Comparison of ENCODE assay signal across 21 cellular contexts in genomic region chr11:113907681-113908080, GRCh38. TPM values are rescaled to one million over a fixed set of nuclear protein-coding genes. Genes with fewer than 3 reads are reported as not detected.
DNase-seq lines count a peak whose midpoint lies in the region; ATAC-seq and TF ChIP-seq lines count a peak whose summit lies in the region.
"Had no signal": no experiment of that assay in that cellular context is flagged by ENCODE, and none has a peak within 500 bp of the region (broad histone marks: within the 10 kb centered on the region; RNA-seq: fewer than 3 reads in every experiment).

No MANE protein-coding gene starts in this region.

- no peak for TF ChIP-seq RAD21 in SK-N-SH (IDR thresholded peaks at IDR 0.05; ENCODE audit: low read length)

- no peak overlapping the region for H2AFZ ChIP-seq in SK-N-SH (ENCODE audit: low read depth)

- H3K27ac ChIP-seq in SK-N-SH (ENCODE audit: low read depth in 2 of 2, low read length in 1 of 2): no peak overlapping the region
- H3K27ac ChIP-seq: KMS-11 had no signal

- peak overlapping the region; percentile 16 to 42 for H3K27ac Mint-ChIP-seq in natural killer cell treated with Interleukin-12 subunit alpha and Interleukin-12 subunit beta and Interleukin-15 and Interleukin-18, amount 100 ng/mL, for 72 hours
- H3K27ac Mint-ChIP-seq in natural killer cell (no peak overlapping the region), memory B cell (peak overlapping the region; percentile 39), progenitor cell of endocrine pancreas (no peak overlapping the region)
- H3K27ac Mint-ChIP-seq in activated T-helper 17 cell treated with anti-CD3 and anti-CD28 coated beads, Interleukin-2, amount 50 U/mL, for 72 hours: peak overlapping the region; percentile 27
- H3K27ac Mint-ChIP-seq in activated CD4-positive, alpha-beta memory T cell treated with anti-CD3 and anti-CD28 coated beads, Interleukin-2, amount 10 ng/mL, durations not matched to agents 7 days and 5 days: no peak overlapping the region
- H3K27ac Mint-ChIP-seq: CD4-positive, CD25-positive, alpha-beta regulatory T cell had no signal

- POLR2A ChIA-PET in SK-N-SH (lab: Yijun Ruan, JAX): no interaction called here
- POLR2A ChIA-PET in activated CD4-positive, alpha-beta memory T cell treated with anti-CD3 and anti-CD28 coated beads, Interleukin-2, amount 10 ng/mL, durations not matched to agents 7 days and 5 days (lab: Charles Lee): no interaction called here

- H3K79me2 ChIP-seq in SK-N-SH (ENCODE audit: insufficient read depth): no peaks in the 10 kb centered on the region

- H3K4me1 Mint-ChIP-seq in natural killer cell treated with Interleukin-12 subunit alpha and Interleukin-12 subunit beta and Interleukin-15 and Interleukin-18, amount 100 ng/mL, for 72 hours (ENCODE audit: low read depth in 2 of 2): peaks cover 0 to 10% of the 10 kb centered on the region in 2 donors
- no peaks in the 10 kb centered on the region for H3K4me1 Mint-ChIP-seq in natural killer cell
- peaks cover 8% of the 10 kb centered on the region for H3K4me1 Mint-ChIP-seq in activated T-helper 17 cell treated with anti-CD3 and anti-CD28 coated beads, Interleukin-2, amount 50 U/mL, for 72 hours
- H3K4me1 Mint-ChIP-seq in memory B cell: peaks cover 8% of the 10 kb centered on the region
- H3K4me1 Mint-ChIP-seq in activated CD4-positive, alpha-beta memory T cell treated with anti-CD3 and anti-CD28 coated beads, Interleukin-2, amount 10 ng/mL, durations not matched to agents 7 days and 5 days: no peaks in the 10 kb centered on the region
- peaks cover 23% of the 10 kb centered on the region for H3K4me1 Mint-ChIP-seq in progenitor cell of endocrine pancreas (ENCODE audit: low read depth)
- H3K4me1 Mint-ChIP-seq: CD4-positive, CD25-positive, alpha-beta regulatory T cell had no signal

- H3K9me3 ChIP-seq in SK-N-SH: no peaks in the 10 kb centered on the region

- no peaks in the 10 kb centered on the region for H4K20me1 ChIP-seq in SK-N-SH (ENCODE audit: insufficient read depth)

- peak overlapping the region; percentile 67 for H3K4me3 Mint-ChIP-seq in natural killer cell treated with Interleukin-12 subunit alpha and Interleukin-12 subunit beta and Interleukin-15 and Interleukin-18, amount 100 ng/mL, for 72 hours
- H3K4me3 Mint-ChIP-seq in natural killer cell: no peak overlapping the region
- no peak overlapping the region for H3K4me3 Mint-ChIP-seq in activated T-helper 17 cell treated with anti-CD3 and anti-CD28 coated beads, Interleukin-2, amount 50 U/mL, for 72 hours
- peak overlapping the region; percentile 28 for H3K4me3 Mint-ChIP-seq in memory B cell
- H3K4me3 Mint-ChIP-seq in activated CD4-positive, alpha-beta memory T cell treated with anti-CD3 and anti-CD28 coated beads, Interleukin-2, amount 10 ng/mL, durations not matched to agents 7 days and 5 days: no peak overlapping the region
- no peak overlapping the region for H3K4me3 Mint-ChIP-seq in progenitor cell of endocrine pancreas (ENCODE audit: low read depth)
- H3K4me3 Mint-ChIP-seq: CD4-positive, CD25-positive, alpha-beta regulatory T cell had no signal

- peaks cover 10 to 24% of the 10 kb centered on the region in 2 donors for H3K27me3 Mint-ChIP-seq in natural killer cell treated with Interleukin-12 subunit alpha and Interleukin-12 subunit beta and Interleukin-15 and Interleukin-18, amount 100 ng/mL, for 72 hours
- H3K27me3 Mint-ChIP-seq in natural killer cell (ENCODE audit: low read depth in 2 of 2): peaks cover 27 to 54% of the 10 kb centered on the region in 2 donors
- peaks cover 13% of the 10 kb centered on the region for H3K27me3 Mint-ChIP-seq in activated T-helper 17 cell treated with anti-CD3 and anti-CD28 coated beads, Interleukin-2, amount 50 U/mL, for 72 hours
- H3K27me3 Mint-ChIP-seq in memory B cell: peaks cover 2% of the 10 kb centered on the region
- H3K27me3 Mint-ChIP-seq in activated CD4-positive, alpha-beta memory T cell treated with anti-CD3 and anti-CD28 coated beads, Interleukin-2, amount 10 ng/mL, durations not matched to agents 7 days and 5 days: peaks cover 24% of the 10 kb centered on the region
- peaks cover 40% of the 10 kb centered on the region for H3K27me3 Mint-ChIP-seq in progenitor cell of endocrine pancreas

- no peaks in the 10 kb centered on the region; the same call in 1 of the 2 replicates for H3K27me3 ChIP-seq in SK-N-SH (ENCODE audit: insufficient read depth)

- H3K9me2 ChIP-seq in SK-N-SH: no peaks in the 10 kb centered on the region

- no peak for DNase-seq in natural killer cell treated with Interleukin-12 subunit alpha and Interleukin-12 subunit beta and Interleukin-15 and Interleukin-18, amount 100 ng/mL, for 72 hours (ENCODE audit: low spot score)
- DNase-seq in natural killer cell: no peak
- no peak for DNase-seq in memory B cell (ENCODE audit: low spot score in 2 of 2)
- no peak for DNase-seq in SK-N-SH
- DNase-seq in activated CD4-positive, alpha-beta memory T cell treated with anti-CD3 and anti-CD28 coated beads, Interleukin-2, amount 10 ng/mL, durations not matched to agents 7 days and 5 days: no peak
- no peak for DNase-seq in progenitor cell of endocrine pancreas (ENCODE audit: low spot score, unreplicated experiment)
- no peak for DNase-seq in GOT3 (lab: John Stamatoyannopoulos, UW)
- DNase-seq: 8988T; ACHN; CD4-positive, CD25-positive, alpha-beta regulatory T cell; IMR-90; NCI-H1048; NCI-H1436; NCI-H187 treated with DMSO at 0.1 percent for 48 hours; NCI-H524; PC-3 had no signal

- intact Hi-C loops in natural killer cell (cut with micrococcal nuclease): no loop called here

- no peaks in the 10 kb centered on the region for H3F3A ChIP-seq in SK-N-SH (replicated peaks; ENCODE audit: insufficient read depth)

- no peak overlapping the region for H3K9ac ChIP-seq in SK-N-SH
- H3K9ac ChIP-seq: KMS-11 had no signal

- CTCF ChIA-PET in SK-N-SH (lab: Yijun Ruan, JAX): interaction anchor here (1.2 to 6.4 kb wide), 5 partner anchors 10 to 354 kb away, joined by 3 to 61 read pairs (median 17); no protein-coding TSS in a partner anchor
- CTCF ChIA-PET in activated CD4-positive, alpha-beta memory T cell treated with anti-CD3 and anti-CD28 coated beads, Interleukin-2, amount 10 ng/mL, durations not matched to agents 7 days and 5 days (lab: Charles Lee): interaction anchor here (1.5 to 3.5 kb wide), 2 partner anchors 9 to 12 kb away, joined by 5 to 17 read pairs; no protein-coding TSS in a partner anchor

- H3K4me3 ChIP-seq in SK-N-SH (ENCODE audit: low read depth in 2 of 2, low read length in 1 of 2): no peak overlapping the region
- H3K4me3 ChIP-seq: GM12878 had no signal

- H3K36me3 ChIP-seq in SK-N-SH (replicated peaks in 1 of 2; ENCODE audit: control insufficient read depth in 1 of 2, insufficient read depth in 2 of 2, low read length in 1 of 2): no peaks in the 10 kb centered on the region

- H3K4me1 ChIP-seq in SK-N-SH (ENCODE audit: control insufficient read depth in 1 of 2, insufficient read depth in 2 of 2, low read depth in 1 of 2, low read length in 1 of 2): no peaks in the 10 kb centered on the region; a peak in 2 of 4 replicates

- H3K36me3 Mint-ChIP-seq in natural killer cell treated with Interleukin-12 subunit alpha and Interleukin-12 subunit beta and Interleukin-15 and Interleukin-18, amount 100 ng/mL, for 72 hours: no peaks in the 10 kb centered on the region
- H3K36me3 Mint-ChIP-seq in natural killer cell (no peaks in the 10 kb centered on the region), memory B cell (no peaks in the 10 kb centered on the region), progenitor cell of endocrine pancreas (ENCODE audit: insufficient read depth) (no peaks in the 10 kb centered on the region)
- H3K36me3 Mint-ChIP-seq in activated T-helper 17 cell treated with anti-CD3 and anti-CD28 coated beads, Interleukin-2, amount 50 U/mL, for 72 hours (ENCODE audit: low read depth): no peaks in the 10 kb centered on the region
- H3K36me3 Mint-ChIP-seq in activated CD4-positive, alpha-beta memory T cell treated with anti-CD3 and anti-CD28 coated beads, Interleukin-2, amount 10 ng/mL, durations not matched to agents 7 days and 5 days (ENCODE audit: low read depth): no peaks in the 10 kb centered on the region
- H3K36me3 Mint-ChIP-seq: CD4-positive, CD25-positive, alpha-beta regulatory T cell had no signal

- TF ChIP-seq CTCF in natural killer cell (IDR thresholded peaks at IDR 0.05) (no peak), SK-N-SH (IDR thresholded peaks at IDR 0.05) (no peak), progenitor cell of endocrine pancreas (IDR thresholded peaks at IDR 0.05; ENCODE audit: unreplicated experiment) (no peak)

- H3K9me3 Mint-ChIP-seq in natural killer cell treated with Interleukin-12 subunit alpha and Interleukin-12 subunit beta and Interleukin-15 and Interleukin-18, amount 100 ng/mL, for 72 hours: no peaks in the 10 kb centered on the region
- no peaks in the 10 kb centered on the region for H3K9me3 Mint-ChIP-seq in natural killer cell
- no peaks in the 10 kb centered on the region for H3K9me3 Mint-ChIP-seq in activated T-helper 17 cell treated with anti-CD3 and anti-CD28 coated beads, Interleukin-2, amount 50 U/mL, for 72 hours
- H3K9me3 Mint-ChIP-seq in memory B cell: no peaks in the 10 kb centered on the region
- no peaks in the 10 kb centered on the region for H3K9me3 Mint-ChIP-seq in activated CD4-positive, alpha-beta memory T cell treated with anti-CD3 and anti-CD28 coated beads, Interleukin-2, amount 10 ng/mL, durations not matched to agents 7 days and 5 days
- no peaks in the 10 kb centered on the region for H3K9me3 Mint-ChIP-seq in progenitor cell of endocrine pancreas (ENCODE audit: low read depth)
- H3K9me3 Mint-ChIP-seq: CD4-positive, CD25-positive, alpha-beta regulatory T cell had no signal

- no peak for TF ChIP-seq EP300 in SK-N-SH (IDR thresholded peaks at IDR 0.05; ENCODE audit: borderline replicate concordance in 1 of 2, low read depth in 1 of 2, low read length in 1 of 2)

- 36% methylated on average over 8 of the region's 8 CpGs for whole genome bisulfite sequencing in SK-N-SH (ENCODE audit: low lambda C conversion rate)

- ATAC-seq in natural killer cell treated with Interleukin-12 subunit alpha and Interleukin-12 subunit beta and Interleukin-15 and Interleukin-18, amount 100 ng/mL, for 72 hours: peak in 1 of 2 donors; percentile 46
- no peak for ATAC-seq in natural killer cell
- ATAC-seq in activated T-helper 17 cell treated with anti-CD3 and anti-CD28 coated beads, Interleukin-2, amount 50 U/mL, for 72 hours (replicated peaks): peak; percentile 32
- no peak for ATAC-seq in memory B cell (ENCODE audit: low read depth)
- ATAC-seq: GM12878, PC-3 had no signal

- no peak overlapping the region for H3K4me2 ChIP-seq in SK-N-SH
- H3K4me2 ChIP-seq: KMS-11 had no signal

RNA-seq across cellular contexts. Expression of gene HTR3B, which starts 3.1 kb away (rescaled TPM):
- total RNA-seq in natural killer cell treated with Interleukin-12 subunit alpha and Interleukin-12 subunit beta and Interleukin-15 and Interleukin-18, amount 100 ng/mL, for 72 hours: not detected
- total RNA-seq in natural killer cell (not detected), progenitor cell of endocrine pancreas (not detected in 2 replicates)
- total RNA-seq in activated T-helper 17 cell treated with anti-CD3 and anti-CD28 coated beads, Interleukin-2, amount 50 U/mL, for 72 hours: not detected
- polyA plus RNA-seq in SK-N-SH (2012; rRNA removed): not detected in 2 replicates
- not detected in 2 replicates for polyA plus RNA-seq in SK-N-SH (2012; cell fraction: cytosol; rRNA removed)
- polyA plus RNA-seq in SK-N-SH (2012; cell fraction: nucleus; rRNA removed): not detected in 2 replicates
- total RNA-seq in activated CD4-positive, alpha-beta memory T cell treated with anti-CD3 and anti-CD28 coated beads, Interleukin-2, amount 10 ng/mL, durations not matched to agents 7 days and 5 days: not detected
- total RNA-seq: CD4-positive, CD25-positive, alpha-beta regulatory T cell; Daoy; GM12878; IMR-90; PC-3 had no signal
- polyA plus RNA-seq: BJ; CD4-positive, CD25-positive, alpha-beta regulatory T cell; GM12878; IMR-90 had no signal

RNA-seq across cellular contexts. Expression of gene USP28, which starts 32.3 kb away (rescaled TPM):
- total RNA-seq in natural killer cell treated with Interleukin-12 subunit alpha and Interleukin-12 subunit beta and Interleukin-15 and Interleukin-18, amount 100 ng/mL, for 72 hours: 10 to 100 TPM; 63.7 to 67.3 TPM
- 100 to 1,000 TPM; 118 to 160 (median 132) TPM for total RNA-seq in natural killer cell
- total RNA-seq in activated T-helper 17 cell treated with anti-CD3 and anti-CD28 coated beads, Interleukin-2, amount 50 U/mL, for 72 hours: 10 to 100 TPM; 42.0 to 66.8 TPM
- 18.3 and 20.0 TPM in 2 replicates for polyA plus RNA-seq in SK-N-SH (2012; rRNA removed)
- polyA plus RNA-seq in SK-N-SH (2012; cell fraction: cytosol; rRNA removed): 16.0 and 20.8 TPM in 2 replicates
- 22.6 and 45.7 TPM in 2 replicates for polyA plus RNA-seq in SK-N-SH (2012; cell fraction: nucleus; rRNA removed)
- 10 to 100 TPM; 52.3 to 53.8 TPM for total RNA-seq in activated CD4-positive, alpha-beta memory T cell treated with anti-CD3 and anti-CD28 coated beads, Interleukin-2, amount 10 ng/mL, durations not matched to agents 7 days and 5 days
- total RNA-seq in progenitor cell of endocrine pancreas: 54.8 and 56.4 TPM in 2 replicates

Comparison
In these comparisons a context has a peak if more than half of its experiments do, and no peak if none do; other contexts are left out.
1. H3K27ac Mint-ChIP-seq: peak in natural killer cell treated with Interleukin-12 subunit alpha and Interleukin-12 subunit beta and Interleukin-15 and Interleukin-18, amount 100 ng/mL, for 72 hours (2 of 2), activated T-helper 17 cell treated with anti-CD3 and anti-CD28 coated beads, Interleukin-2, amount 50 U/mL, for 72 hours (single experiment) and memory B cell (single experiment); none in natural killer cell (0 of 2), activated CD4-positive, alpha-beta memory T cell treated with anti-CD3 and anti-CD28 coated beads, Interleukin-2, amount 10 ng/mL, durations not matched to agents 7 days and 5 days (single experiment) and progenitor cell of endocrine pancreas (single experiment).
2. H3K4me3 Mint-ChIP-seq: peak in natural killer cell treated with Interleukin-12 subunit alpha and Interleukin-12 subunit beta and Interleukin-15 and Interleukin-18, amount 100 ng/mL, for 72 hours (single experiment) and memory B cell (single experiment); none in natural killer cell (single experiment), activated T-helper 17 cell treated with anti-CD3 and anti-CD28 coated beads, Interleukin-2, amount 50 U/mL, for 72 hours (single experiment), activated CD4-positive, alpha-beta memory T cell treated with anti-CD3 and anti-CD28 coated beads, Interleukin-2, amount 10 ng/mL, durations not matched to agents 7 days and 5 days (single experiment) and progenitor cell of endocrine pancreas (single experiment).